12 cellular contexts compared by ENCODE assay signal in genomic region chr12:116121453-116121871, GRCh38.
DNase-seq lines count a peak whose midpoint lies in the region; ATAC-seq, FAIRE-seq and TF ChIP-seq lines count a peak whose summit lies in the region.
"Had no signal": no experiment of that assay in that cellular context is flagged by ENCODE, and none has a peak within 500 bp of the region (broad histone marks: within the 10 kb centered on the region; RNA-seq: fewer than 3 reads in every experiment).

No MANE protein-coding gene starts in this region.

- intact Hi-C loops in activated CD8-positive, alpha-beta T cell treated with anti-CD3 and anti-CD28 coated beads for 36 hours (cut with micrococcal nuclease) = no loop called here
- intact Hi-C loops in endothelial cell of umbilical vein (cut with micrococcal nuclease) = loop anchor here (5.0 kb wide), 1 partner anchor 54 kb away; no protein-coding TSS in a partner anchor

- BruUV-seq in endothelial cell of umbilical vein (replicated peaks; lab: Mats Ljungman, UMichigan) = no TSS peak

- POLR2A ChIA-PET in activated CD8-positive, alpha-beta T cell treated with anti-CD3 and anti-CD28 coated beads for 36 hours (lab: Charles Lee) = interaction anchor here (1.2 kb wide), 1 partner anchor 15 kb away, joined by 4 read pairs; no protein-coding TSS in a partner anchor
- POLR2A ChIA-PET in activated CD8-positive, alpha-beta T cell treated with anti-CD3 and anti-CD28 coated beads, Interleukin-2, amount 10 ng/mL, durations not matched to agents 7 days and 5 days (lab: Charles Lee) = interaction anchor here (0.7 kb wide), 1 partner anchor 18 kb away, joined by 3 read pairs; no protein-coding TSS in a partner anchor
- POLR2A ChIA-PET in endothelial cell of umbilical vein (lab: Charles Lee) = no interaction called here

- H3K9me1 ChIP-seq in endothelial cell of umbilical vein (replicated peaks; ENCODE audit: control insufficient read depth, extremely low read depth, insufficient read depth, low read length) = peaks cover 3% of the 10 kb centered on the region

- no peaks in the 10 kb centered on the region for H3K36me3 Mint-ChIP-seq in activated CD8-positive, alpha-beta T cell treated with anti-CD3 and anti-CD28 coated beads for 36 hours (ENCODE audit: low read depth)
- H3K36me3 Mint-ChIP-seq in activated CD8-positive, alpha-beta T cell treated with anti-CD3 and anti-CD28 coated beads, Interleukin-2, amount 10 ng/mL, durations not matched to agents 7 days and 5 days (ENCODE audit: low read depth) = no peaks in the 10 kb centered on the region

- peak overlapping the region; percentile 29 for H3K27ac Mint-ChIP-seq in activated CD8-positive, alpha-beta T cell treated with anti-CD3 and anti-CD28 coated beads for 36 hours
- no peak overlapping the region for H3K27ac Mint-ChIP-seq in activated CD8-positive, alpha-beta T cell treated with anti-CD3 and anti-CD28 coated beads, Interleukin-2, amount 10 ng/mL, durations not matched to agents 7 days and 5 days

- no peaks in the 10 kb centered on the region for H3K27me3 Mint-ChIP-seq in activated CD8-positive, alpha-beta T cell treated with anti-CD3 and anti-CD28 coated beads for 36 hours
- H3K27me3 Mint-ChIP-seq in activated CD8-positive, alpha-beta T cell treated with anti-CD3 and anti-CD28 coated beads, Interleukin-2, amount 10 ng/mL, durations not matched to agents 7 days and 5 days (ENCODE audit: low read depth) = no peaks in the 10 kb centered on the region

- no peaks in the 10 kb centered on the region for H3K36me3 ChIP-seq in OCI-LY3 (replicated peaks; ENCODE audit: low read depth, low read length)
- no peaks in the 10 kb centered on the region for H3K36me3 ChIP-seq in endothelial cell of umbilical vein (ENCODE audit: control insufficient read depth in 2 of 2, extremely low read depth in 1 of 2, insufficient read depth in 2 of 2, low read length in 2 of 2)
- H3K36me3 ChIP-seq: Peyer's patch had no signal

- TF ChIP-seq CTCF in activated CD8-positive, alpha-beta T cell treated with anti-CD3 and anti-CD28 coated beads for 36 hours (IDR thresholded peaks at IDR 0.05) = no peak
- TF ChIP-seq CTCF in OCI-LY3 (IDR thresholded peaks at IDR 0.05; ENCODE audit: low read depth, low read length) = no peak
- TF ChIP-seq CTCF in endothelial cell of umbilical vein (IDR thresholded peaks at IDR 0.05; ENCODE audit: extremely low read depth in 1 of 2, insufficient read depth in 1 of 2, low read depth in 1 of 2, low read length in 2 of 2) = no peak

- H3K9me3 Mint-ChIP-seq in activated CD8-positive, alpha-beta T cell treated with anti-CD3 and anti-CD28 coated beads for 36 hours = no peaks in the 10 kb centered on the region
- H3K9me3 Mint-ChIP-seq in activated CD8-positive, alpha-beta T cell treated with anti-CD3 and anti-CD28 coated beads, Interleukin-2, amount 10 ng/mL, durations not matched to agents 7 days and 5 days (ENCODE audit: insufficient read depth) = no peaks in the 10 kb centered on the region
- H3K9me3 Mint-ChIP-seq: H9 had no signal

- peak overlapping the region; percentile 28 for H3K4me3 Mint-ChIP-seq in activated CD8-positive, alpha-beta T cell treated with anti-CD3 and anti-CD28 coated beads for 36 hours
- H3K4me3 Mint-ChIP-seq in activated CD8-positive, alpha-beta T cell treated with anti-CD3 and anti-CD28 coated beads, Interleukin-2, amount 10 ng/mL, durations not matched to agents 7 days and 5 days = no peak overlapping the region
- H3K4me3 Mint-ChIP-seq: H9 had no signal

- H2AFZ ChIP-seq in OCI-LY3 (ENCODE audit: low read depth, low read length) = no peak overlapping the region
- no peak overlapping the region for H2AFZ ChIP-seq in endothelial cell of umbilical vein (ENCODE audit: low read depth, low read length)

- FAIRE-seq in endothelial cell of umbilical vein (lab: Jason Lieb, UNC) = no peak

- H3K79me2 ChIP-seq in OCI-LY3 (ENCODE audit: low read length) (peaks cover 89% of the 10 kb centered on the region), endothelial cell of umbilical vein (ENCODE audit: control insufficient read depth, insufficient read depth, low read length) (peaks cover 60% of the 10 kb centered on the region)

- H3K9me3 ChIP-seq in OCI-LY3 (ENCODE audit: insufficient read depth, low read length) (no peaks in the 10 kb centered on the region), endothelial cell of umbilical vein (replicated peaks; ENCODE audit: control insufficient read depth, insufficient read depth, low read length) (no peaks in the 10 kb centered on the region)
- H3K9me3 ChIP-seq: Peyer's patch had no signal

- H3K4me1 Mint-ChIP-seq in activated CD8-positive, alpha-beta T cell treated with anti-CD3 and anti-CD28 coated beads for 36 hours (ENCODE audit: low read depth) = peaks cover 65% of the 10 kb centered on the region
- peaks cover 42% of the 10 kb centered on the region for H3K4me1 Mint-ChIP-seq in activated CD8-positive, alpha-beta T cell treated with anti-CD3 and anti-CD28 coated beads, Interleukin-2, amount 10 ng/mL, durations not matched to agents 7 days and 5 days (ENCODE audit: low read depth)

- H4K20me1 ChIP-seq in OCI-LY3 (ENCODE audit: insufficient read depth, low read length) (no peaks in the 10 kb centered on the region), endothelial cell of umbilical vein (replicated peaks; ENCODE audit: control insufficient read depth, extremely low read depth, insufficient read depth, low read length) (peaks cover 6% of the 10 kb centered on the region)

- H3K4me1 ChIP-seq in OCI-LY3 (ENCODE audit: low read length) (peaks cover 71% of the 10 kb centered on the region), endothelial cell of umbilical vein (ENCODE audit: control insufficient read depth, extremely low read depth, insufficient read depth, low read length) (peaks cover 44% of the 10 kb centered on the region)

- dilution Hi-C loops in endothelial cell of umbilical vein (cut with MboI; ENCODE audit: extremely low pct_ligation_motif_present, low sequenced_read_pairs) = no loop called here

- H3K4me2 ChIP-seq in OCI-LY3 (ENCODE audit: low read length) (peak overlapping the region; percentile 86), endothelial cell of umbilical vein (ENCODE audit: insufficient read depth, low read length) (peak overlapping the region; percentile 98)

- no peak for TF ChIP-seq POLR2A in endothelial cell of umbilical vein (IDR thresholded peaks at IDR 0.05; ENCODE audit: low read depth, low read length)

- DNase-seq in activated CD8-positive, alpha-beta T cell treated with anti-CD3 and anti-CD28 coated beads for 36 hours = no peak
- DNase-seq in activated CD8-positive, alpha-beta T cell treated with anti-CD3 and anti-CD28 coated beads, Interleukin-2, amount 10 ng/mL, durations not matched to agents 7 days and 5 days = no peak
- DNase-seq in endothelial cell of umbilical vein (ENCODE audit: low read depth, low spot score) = peak; percentile 77
- peak; percentile 32 for DNase-seq in retina
- DNase-seq in DMS53 (lab: John Stamatoyannopoulos, UW) = no peak
- DNase-seq: foreskin melanocyte, H9, nucleus accumbens, Peyer's patch had no signal

- H3K4me3 ChIP-seq in OCI-LY3 (ENCODE audit: low read length) (peak overlapping the region; percentile 61), endothelial cell of umbilical vein (replicated peaks in 1 of 3; ENCODE audit: insufficient read depth in 1 of 3, low read depth in 1 of 3, low read length in 3 of 3) (peak overlapping the region; percentile 10 to 70 (median 42))
- H3K4me3 ChIP-seq: Peyer's patch had no signal

- ATAC-seq in activated CD8-positive, alpha-beta T cell treated with anti-CD3 and anti-CD28 coated beads for 36 hours = peak; percentile 52
- ATAC-seq in activated CD8-positive, alpha-beta T cell treated with anti-CD3 and anti-CD28 coated beads, Interleukin-2, amount 10 ng/mL, durations not matched to agents 7 days and 5 days = no peak
- ATAC-seq in HG03039 (IDR thresholded peaks at IDR 0.05; ENCODE audit: unreplicated experiment) (no peak), HG02970 (IDR thresholded peaks at IDR 0.05; ENCODE audit: low FRiP score, unreplicated experiment) (no peak)

- CTCF ChIA-PET in activated CD8-positive, alpha-beta T cell treated with anti-CD3 and anti-CD28 coated beads for 36 hours (lab: Charles Lee) = interaction anchor here (0.8 kb wide), 1 partner anchor 12 kb away, joined by 3 read pairs; no protein-coding TSS in a partner anchor
- CTCF ChIA-PET in activated CD8-positive, alpha-beta T cell treated with anti-CD3 and anti-CD28 coated beads, Interleukin-2, amount 10 ng/mL, durations not matched to agents 7 days and 5 days (lab: Charles Lee) = interaction anchor here (0.6 to 1.6 kb wide), 8 partner anchors 9 to 479 kb away, joined by 3 to 4 read pairs (median 3); no protein-coding TSS in a partner anchor
- CTCF ChIA-PET in endothelial cell of umbilical vein (lab: Charles Lee) = interaction anchor here (0.7 to 1.9 kb wide), 11 partner anchors 9 to 588 kb away, joined by 3 to 10 read pairs (median 6); no protein-coding TSS in a partner anchor

- no peaks in the 10 kb centered on the region for H3K27me3 ChIP-seq in OCI-LY3 (ENCODE audit: low read depth, low read length)
- H3K27me3 ChIP-seq in endothelial cell of umbilical vein (ENCODE audit: control insufficient read depth in 2 of 2, insufficient read depth in 2 of 2, low read length in 2 of 2) = no peaks in the 10 kb centered on the region
- H3K27me3 ChIP-seq: Peyer's patch had no signal

- H3K27ac ChIP-seq in OCI-LY3 (ENCODE audit: low read length) (peak overlapping the region; percentile 97), endothelial cell of umbilical vein (ENCODE audit: insufficient read depth, low read depth, low read length) (peak overlapping the region; percentile 82)
- H3K27ac ChIP-seq: Peyer's patch had no signal

- H3K9ac ChIP-seq in OCI-LY3 (ENCODE audit: low read length) = peak overlapping the region; percentile 71
- H3K9ac ChIP-seq in endothelial cell of umbilical vein (replicated peaks; ENCODE audit: extremely low read depth, insufficient read depth, low read length) = peak overlapping the region; percentile 58

TF ChIP-seq in endothelial cell of umbilical vein, 7 proteins besides CTCF, POLR2A, EP300 and RAD21:
- TF ChIP-seq GATA2 (IDR thresholded peaks at IDR 0.05; ENCODE audit: insufficient read depth, insufficient read length, low read depth, low read length) (no peak), POLR2AphosphoS5 (IDR thresholded peaks at IDR 0.05; ENCODE audit: insufficient read depth, low read depth, low read length) (no peak), FOS (IDR thresholded peaks at IDR 0.05; ENCODE audit: borderline replicate concordance, insufficient read depth, low read length) (no peak), MYC (IDR thresholded peaks at IDR 0.05; ENCODE audit: low read depth, low read length) (no peak), EZH2 (IDR thresholded peaks at IDR 0.05; ENCODE audit: borderline replicate concordance, low read depth, low read length, severe bottlenecking) (no peak), JUN (IDR thresholded peaks at IDR 0.05; ENCODE audit: borderline replicate concordance, insufficient read depth, insufficient read length, low read depth) (no peak), MAX (IDR thresholded peaks at IDR 0.05; ENCODE audit: insufficient read depth, insufficient read length) (no peak)

Comparison
In these comparisons a context has a peak if more than half of its experiments do, and no peak if none do; other contexts are left out.
1. DNase-seq: peak in endothelial cell of umbilical vein (single experiment) and retina (single experiment); none in activated CD8-positive, alpha-beta T cell treated with anti-CD3 and anti-CD28 coated beads for 36 hours (single experiment), activated CD8-positive, alpha-beta T cell treated with anti-CD3 and anti-CD28 coated beads, Interleukin-2, amount 10 ng/mL, durations not matched to agents 7 days and 5 days (single experiment) and DMS53 (single experiment).